Comparison of ENCODE assay signal across 21 cellular contexts in the genomic region with DNA sequence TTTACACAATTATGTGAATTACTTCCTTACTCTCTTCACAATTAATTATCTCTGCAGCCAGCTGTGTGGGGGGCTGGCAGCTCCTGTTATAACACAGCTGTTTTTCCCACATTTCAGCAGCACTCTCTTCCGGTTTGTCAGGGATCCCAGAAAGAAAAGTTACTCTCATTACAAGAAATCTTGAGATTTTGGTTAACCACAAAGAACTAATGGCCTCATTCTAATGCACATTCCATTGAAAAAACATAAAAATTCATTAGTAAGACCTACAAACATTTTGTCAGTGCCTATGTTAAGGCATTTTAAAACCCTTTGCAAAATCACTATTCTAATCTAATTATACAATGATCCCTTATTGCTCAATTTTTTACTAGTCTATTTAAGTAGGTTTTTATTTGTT.
DNase-seq lines count a peak whose midpoint lies in the region; ATAC-seq and TF ChIP-seq lines count a peak whose summit lies in the region.
"Had no signal": no experiment of that assay in that cellular context is flagged by ENCODE, and none has a peak within 500 bp of the region (broad histone marks: within the 10 kb centered on the region; RNA-seq: fewer than 3 reads in every experiment).

No MANE protein-coding gene starts in this region.

- no peaks in the 10 kb centered on the region for H3K9me3 Mint-ChIP-seq in Calu3 (ENCODE audit: low read depth, unreplicated experiment)
- H3K9me3 Mint-ChIP-seq: activated T-helper 2 cell treated with anti-CD3 and anti-CD28 coated beads, Interferon-gamma antibody, Interleukin-2, Interleukin-4, amounts not matched to agents 10 μg/mL and 5 μg/mL and 100 μg/mL, durations not matched to agents 14 hours and 24 hours and 36 hours; IgD-negative memory B cell had no signal

- no peaks in the 10 kb centered on the region for H3K36me3 ChIP-seq in A673 (ENCODE audit: insufficient read depth, low read length, poor library complexity, severe bottlenecking)
- H3K36me3 ChIP-seq: lower lobe of right lung, neutrophil, thoracic aorta had no signal

- TF ChIP-seq CTCF in A673 (conservative IDR thresholded peaks at IDR 0.05; ENCODE audit: low read depth, low read length) (no peak), foreskin keratinocyte (conservative IDR thresholded peaks at IDR 0.05) (no peak), Calu3 (IDR thresholded peaks at IDR 0.05; ENCODE audit: unreplicated experiment) (no peak)

- no peaks in the 10 kb centered on the region for H3K36me3 Mint-ChIP-seq in Calu3 (ENCODE audit: insufficient read depth, unreplicated experiment)

- ATAC-seq in foreskin keratinocyte: no peak
- ATAC-seq: lower lobe of right lung, PC-3 had no signal

- no peak overlapping the region for H3K4me3 Mint-ChIP-seq in Calu3 (ENCODE audit: low read depth, unreplicated experiment)
- H3K4me3 Mint-ChIP-seq: IgD-negative memory B cell had no signal

- intact Hi-C loops in A673 (cut with micrococcal nuclease; ENCODE audit: unreplicated experiment): no loop called here
- intact Hi-C loops in Calu3 (cut with micrococcal nuclease; ENCODE audit: unreplicated experiment): no loop called here

- DNase-seq in A673 (ENCODE audit: low spot score) (peak; percentile 95), HCEC 1CT (peak; percentile 96), amniotic epithelial cell (ENCODE audit: low read depth) (peak; percentile 92), iris pigment epithelial cell (ENCODE audit: low read depth) (peak; percentile 86), foreskin keratinocyte (no peak), Calu3 (no peak), NCI-H510A treated with DMSO at 0.1 percent for 48 hours (lab: John Stamatoyannopoulos, UW) (no peak)
- DNase-seq in activated CD4-positive, CD25-positive, alpha-beta regulatory T cell (lab: John Stamatoyannopoulos, UW): no peak
- DNase-seq: activated CD4-positive, alpha-beta T cell treated with anti-CD3 and anti-CD28 coated beads, Interleukin-2, amount 50 U/mL, for 4 hours; AML-193; DMS79 treated with DMSO at 0.1 percent for 48 hours; hypothalamus; lower lobe of right lung; NCI-H1417 treated with DMSO at 0.1 percent for 48 hours; NCI-H446 treated with DMSO at 0.1 percent for 48 hours; PC-3; T-helper 2 cell had no signal

- peaks cover 24% of the 10 kb centered on the region for H3K27me3 Mint-ChIP-seq in Calu3 (ENCODE audit: unreplicated experiment)
- H3K27me3 Mint-ChIP-seq: IgD-negative memory B cell had no signal

- H3K27me3 ChIP-seq in A673 (replicated peaks; ENCODE audit: insufficient read depth, low read depth, low read length, poor library complexity) (peaks cover 87% of the 10 kb centered on the region), foreskin keratinocyte (peaks cover 33% of the 10 kb centered on the region)
- H3K27me3 ChIP-seq: neutrophil had no signal

- H3K4me1 ChIP-seq in A673 (ENCODE audit: insufficient read depth, low read length, poor library complexity, severe bottlenecking) (peaks cover 25% of the 10 kb centered on the region), foreskin keratinocyte (no peaks in the 10 kb centered on the region)
- H3K4me1 ChIP-seq: lower lobe of right lung had no signal

- no peak overlapping the region for H3K27ac ChIP-seq in A673 (ENCODE audit: low read depth, low read length, poor library complexity, severe bottlenecking)
- no peak overlapping the region for H3K27ac ChIP-seq in foreskin keratinocyte
- H3K27ac ChIP-seq: lower lobe of right lung, neutrophil, thoracic aorta had no signal

- CTCF ChIA-PET in A673 (lab: Charles Lee): no interaction called here
- CTCF ChIA-PET in Calu3 (lab: Charles Lee): no interaction called here

- no peak overlapping the region for H3K27ac Mint-ChIP-seq in Calu3 (ENCODE audit: unreplicated experiment)
- H3K27ac Mint-ChIP-seq: activated T-helper 2 cell treated with anti-CD3 and anti-CD28 coated beads, Interferon-gamma antibody, Interleukin-2, Interleukin-4, amounts not matched to agents 10 μg/mL and 5 μg/mL and 100 μg/mL, durations not matched to agents 14 hours and 24 hours and 36 hours; IgD-negative memory B cell had no signal

- no TSS peak for BruUV-seq in A673 (replicated peaks; lab: Mats Ljungman, UMichigan)
- BruUV-seq in Calu3 (replicated peaks; lab: Mats Ljungman, UMichigan): no TSS peak

- H3K4me1 Mint-ChIP-seq in Calu3 (ENCODE audit: low read depth, unreplicated experiment): peaks cover 20% of the 10 kb centered on the region

- POLR2A ChIA-PET in A673 (lab: Charles Lee; ENCODE audit: low non-redundant PET): no interaction called here

- no peak overlapping the region for H3K4me3 ChIP-seq in A673 (ENCODE audit: low read depth, low read length, poor library complexity, severe bottlenecking)
- H3K4me3 ChIP-seq: lower lobe of right lung, thoracic aorta had no signal

- no peaks in the 10 kb centered on the region for H3K9me3 ChIP-seq in A673 (ENCODE audit: low read depth, low read length, poor library complexity, severe bottlenecking)
- H3K9me3 ChIP-seq: lower lobe of right lung, neutrophil, thoracic aorta had no signal

Comparison
In these comparisons a context has a peak if more than half of its experiments do, and no peak if none do; other contexts are left out.
1. DNase-seq: peak in A673 (single experiment), HCEC 1CT (single experiment), amniotic epithelial cell (single experiment) and iris pigment epithelial cell (single experiment); none in foreskin keratinocyte (0 of 2), Calu3 (single experiment), NCI-H510A treated with DMSO at 0.1 percent for 48 hours (single experiment) and activated CD4-positive, CD25-positive, alpha-beta regulatory T cell (0 of 4).